8 cellular contexts compared by ENCODE assay signal in genomic region chr19:2016041-2016807, GRCh38. TPM values are rescaled to one million over a fixed set of nuclear protein-coding genes. Genes with fewer than 3 reads are reported as not detected.
DNase-seq lines count a peak whose midpoint lies in the region; ATAC-seq and TF ChIP-seq lines count a peak whose summit lies in the region.

No MANE protein-coding gene starts in this region.

- 0 out of 2 replicates have a peak overlapping the region, but pooled peaks have one; percentile 28 for H3K4me2 ChIP-seq in PC-9
- H3K4me2 ChIP-seq in osteoblast (ENCODE audit: insufficient read depth, low read length): peak overlapping the region; percentile 45

- H3K4me3 ChIP-seq in PC-9 (no peak overlapping the region), osteoblast (ENCODE audit: insufficient read depth, low read length) (peak overlapping the region; percentile 54)

- BruUV-seq in PC-9 (replicated peaks; lab: Mats Ljungman, UMichigan): no TSS peak

- H2AFZ ChIP-seq in PC-9 (no peak overlapping the region), osteoblast (ENCODE audit: low read length) (peak overlapping the region; percentile 84)

- CTCF ChIA-PET in PC-9 (lab: Charles Lee): no interaction called here

- no peaks in the 10 kb centered on the region; the same call in 1 of the 2 replicates for H3K4me1 ChIP-seq in PC-9 (replicated peaks; ENCODE audit: insufficient read depth)
- peaks cover 4% of the 10 kb centered on the region for H3K4me1 ChIP-seq in osteoblast (ENCODE audit: insufficient read depth, low read length)

- POLR2A ChIA-PET in PC-9 (lab: Charles Lee; ENCODE audit: unreplicated experiment): interaction anchor here (0.6 to 0.7 kb wide), 2 partner anchors 139 to 1151 kb away, joined by 3 to 4 read pairs; no protein-coding TSS in a partner anchor

- H3K36me3 Mint-ChIP-seq in activated naive CD4-positive, alpha-beta T cell treated with anti-CD3 and anti-CD28 coated beads, Interleukin-2, amount 50 U/mL, for 72 hours: peaks cover 0 to 10% of the 10 kb centered on the region in 2 donors

- ATAC-seq in activated naive CD4-positive, alpha-beta T cell treated with anti-CD3 and anti-CD28 coated beads, Interleukin-2, amount 50 U/mL, for 72 hours: peak; percentile 76 to 78
- no peak for ATAC-seq in HG03045 (IDR thresholded peaks at IDR 0.05; ENCODE audit: unreplicated experiment)

- H3K9me2 ChIP-seq in PC-9 (ENCODE audit: insufficient read depth): no peaks in the 10 kb centered on the region

- H3K27ac Mint-ChIP-seq in activated naive CD4-positive, alpha-beta T cell treated with anti-CD3 and anti-CD28 coated beads, Interleukin-2, amount 50 U/mL, for 72 hours: no peak overlapping the region

- H4K20me1 ChIP-seq in PC-9 (ENCODE audit: insufficient read depth) (no peaks in the 10 kb centered on the region), osteoblast (ENCODE audit: insufficient read depth, low read length) (peaks cover 13% of the 10 kb centered on the region)

- TF ChIP-seq CTCF in PC-9 (conservative IDR thresholded peaks at IDR 0.05) (no peak), osteoblast (IDR thresholded peaks at IDR 0.05; ENCODE audit: extremely low read depth, low read depth, low read length) (no peak)

- H3K9me3 ChIP-seq in PC-9 (ENCODE audit: insufficient read depth, low read depth) (no peaks in the 10 kb centered on the region), osteoblast (ENCODE audit: low read depth, low read length) (no peaks in the 10 kb centered on the region)

- H3K79me2 ChIP-seq in PC-9 (ENCODE audit: low read depth) (peaks cover 15% of the 10 kb centered on the region), osteoblast (ENCODE audit: insufficient read depth, low read length) (peaks cover 39% of the 10 kb centered on the region)

- DNase-seq in Caki2 (ENCODE audit: low read depth): peak; percentile 55
- peak; percentile 82 for DNase-seq in HuH-7.5 (ENCODE audit: low spot score)
- peak; percentile 44 to 57 for DNase-seq in PC-9
- peak in 1 of 2 donors; percentile 58 for DNase-seq in activated naive CD4-positive, alpha-beta T cell treated with anti-CD3 and anti-CD28 coated beads, Interleukin-2, amount 50 U/mL, for 72 hours (ENCODE audit: low spot score in 2 of 2)
- DNase-seq in globus pallidus (ENCODE audit: low spot score): peak; percentile 84
- peak; percentile 98 for DNase-seq in osteoblast (ENCODE audit: insufficient read length, low spot score, missing footprints)
- DNase-seq in GM19240 (ENCODE audit: insufficient read length, low spot score): no peak

- H3K27ac ChIP-seq in PC-9 (no peak overlapping the region), osteoblast (ENCODE audit: low read depth, low read length) (no peak overlapping the region)

- no peaks in the 10 kb centered on the region for H3F3A ChIP-seq in PC-9 (ENCODE audit: insufficient read depth, low read depth)

- H3K27me3 ChIP-seq in PC-9 (ENCODE audit: insufficient read depth, low read depth) (no peaks in the 10 kb centered on the region), osteoblast (ENCODE audit: insufficient read depth, low read length) (no peaks in the 10 kb centered on the region)

- intact Hi-C loops in PC-9 (cut with micrococcal nuclease; ENCODE audit: unreplicated experiment): loop anchor here (10.0 kb wide), 1 partner anchor 139 kb away; the partner anchor contains the start of gene AP3D1

- H3K9me3 Mint-ChIP-seq in activated naive CD4-positive, alpha-beta T cell treated with anti-CD3 and anti-CD28 coated beads, Interleukin-2, amount 50 U/mL, for 72 hours: no peaks in the 10 kb centered on the region

- in situ Hi-C loops in Caki2 (cut with HindIII; ENCODE audit: low pct_unique_long_range_greater_than_20kb, low sequenced_read_pairs): no loop called here

- H3K36me3 ChIP-seq in PC-9 (ENCODE audit: low read depth) (no peaks in the 10 kb centered on the region), osteoblast (ENCODE audit: insufficient read depth, low read length) (no peaks in the 10 kb centered on the region)

RNA-seq across cellular contexts. Expression of gene BTBD2, which starts 0.7 kb away (rescaled TPM):
- 56.1 and 65.3 TPM in 2 replicates for total RNA-seq in Caki2 (2014; rRNA removed; shearing (Covaris generic); ENCODE audit: low replicate concordance)
- total RNA-seq in PC-9 (2021): 79.2 and 81.0 TPM in 2 replicates
- 10 to 100 TPM; 24.6 to 60.8 TPM for total RNA-seq in activated naive CD4-positive, alpha-beta T cell treated with anti-CD3 and anti-CD28 coated beads, Interleukin-2, amount 50 U/mL, for 72 hours
- total RNA-seq in osteoblast: 57.5 and 57.8 TPM in 2 replicates

RNA-seq across cellular contexts. Expression of gene MKNK2, which starts 34.8 kb away (rescaled TPM):
- 72.0 and 78.8 TPM in 2 replicates for total RNA-seq in Caki2 (2014; rRNA removed; shearing (Covaris generic); ENCODE audit: low replicate concordance)
- 132 and 166 TPM in 2 replicates for total RNA-seq in PC-9 (2021)
- total RNA-seq in activated naive CD4-positive, alpha-beta T cell treated with anti-CD3 and anti-CD28 coated beads, Interleukin-2, amount 50 U/mL, for 72 hours: 100 to 1,000 TPM; 211 to 261 TPM
- total RNA-seq in osteoblast: 82.5 and 84.6 TPM in 2 replicates
